ENCODE assay signal across 1 cellular context in the genomic region with DNA sequence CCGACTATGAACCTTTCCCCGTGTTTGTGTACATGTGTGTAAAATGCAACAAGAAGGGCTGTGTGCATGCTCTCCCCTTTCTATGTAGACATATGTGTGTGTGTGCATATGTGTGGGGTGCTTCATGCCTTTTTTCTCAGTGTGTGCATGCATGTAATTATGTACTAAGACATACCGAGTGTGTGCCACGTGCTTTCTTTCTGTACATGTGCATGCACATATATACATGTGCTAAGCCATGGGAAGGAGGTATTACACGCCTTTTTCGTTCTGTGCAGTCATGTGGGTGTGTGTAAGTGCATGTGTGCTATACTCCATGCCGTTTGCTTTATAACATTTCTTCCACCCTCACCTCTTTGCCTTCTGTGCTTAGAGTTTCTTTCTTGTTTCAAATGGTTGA.
A peak's percentile ranks its signal among the peaks of the same experiment; 100 is the strongest.
TF ChIP-seq lines count a peak whose summit lies in the region.

No MANE protein-coding gene starts in this region.

TF ChIP-seq in HepG2, 621 proteins besides CTCF, POLR2A, EP300 and RAD21:
- TF ChIP-seq, protein P1, sequence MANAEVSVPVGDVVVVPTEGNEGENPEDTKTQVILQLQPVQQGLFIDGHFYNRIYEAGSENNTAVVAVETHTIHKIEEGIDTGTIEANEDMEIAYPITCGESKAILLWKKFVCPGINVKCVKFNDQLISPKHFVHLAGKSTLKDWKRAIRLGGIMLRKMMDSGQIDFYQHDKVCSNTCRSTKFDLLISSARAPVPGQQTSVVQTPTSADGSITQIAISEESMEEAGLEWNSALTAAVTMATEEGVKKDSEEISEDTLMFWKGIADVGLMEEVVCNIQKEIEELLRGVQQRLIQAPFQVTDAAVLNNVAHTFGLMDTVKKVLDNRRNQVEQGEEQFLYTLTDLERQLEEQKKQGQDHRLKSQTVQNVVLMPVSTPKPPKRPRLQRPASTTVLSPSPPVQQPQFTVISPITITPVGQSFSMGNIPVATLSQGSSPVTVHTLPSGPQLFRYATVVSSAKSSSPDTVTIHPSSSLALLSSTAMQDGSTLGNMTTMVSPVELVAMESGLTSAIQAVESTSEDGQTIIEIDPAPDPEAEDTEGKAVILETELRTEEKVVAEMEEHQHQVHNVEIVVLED (CRISPR knock-in tag; IDR thresholded peaks at IDR 0.05; ENCODE audit: borderline replicate concordance), result no peak
- no peak for TF ChIP-seq ZNF572 (CRISPR knock-in tag; IDR thresholded peaks at IDR 0.05)
- TF ChIP-seq, protein P2, sequence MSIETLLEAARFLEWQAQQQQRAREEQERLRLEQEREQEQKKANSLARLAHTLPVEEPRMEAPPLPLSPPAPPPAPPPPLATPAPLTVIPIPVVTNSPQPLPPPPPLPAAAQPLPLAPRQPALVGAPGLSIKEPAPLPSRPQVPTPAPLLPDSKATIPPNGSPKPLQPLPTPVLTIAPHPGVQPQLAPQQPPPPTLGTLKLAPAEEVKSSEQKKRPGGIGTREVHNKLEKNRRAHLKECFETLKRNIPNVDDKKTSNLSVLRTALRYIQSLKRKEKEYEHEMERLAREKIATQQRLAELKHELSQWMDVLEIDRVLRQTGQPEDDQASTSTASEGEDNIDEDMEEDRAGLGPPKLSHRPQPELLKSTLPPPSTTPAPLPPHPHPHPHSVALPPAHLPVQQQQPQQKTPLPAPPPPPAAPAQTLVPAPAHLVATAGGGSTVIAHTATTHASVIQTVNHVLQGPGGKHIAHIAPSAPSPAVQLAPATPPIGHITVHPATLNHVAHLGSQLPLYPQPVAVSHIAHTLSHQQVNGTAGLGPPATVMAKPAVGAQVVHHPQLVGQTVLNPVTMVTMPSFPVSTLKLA (IDR thresholded peaks at IDR 0.05), result peak; percentile 87
- TF ChIP-seq ATAD3A (CRISPR knock-in tag; IDR thresholded peaks at IDR 0.05), result no peak
- no peak for TF ChIP-seq ZNF12 (CRISPR knock-in tag; IDR thresholded peaks at IDR 0.05)
